1 cellular context compared by ENCODE assay signal in the genomic region with DNA sequence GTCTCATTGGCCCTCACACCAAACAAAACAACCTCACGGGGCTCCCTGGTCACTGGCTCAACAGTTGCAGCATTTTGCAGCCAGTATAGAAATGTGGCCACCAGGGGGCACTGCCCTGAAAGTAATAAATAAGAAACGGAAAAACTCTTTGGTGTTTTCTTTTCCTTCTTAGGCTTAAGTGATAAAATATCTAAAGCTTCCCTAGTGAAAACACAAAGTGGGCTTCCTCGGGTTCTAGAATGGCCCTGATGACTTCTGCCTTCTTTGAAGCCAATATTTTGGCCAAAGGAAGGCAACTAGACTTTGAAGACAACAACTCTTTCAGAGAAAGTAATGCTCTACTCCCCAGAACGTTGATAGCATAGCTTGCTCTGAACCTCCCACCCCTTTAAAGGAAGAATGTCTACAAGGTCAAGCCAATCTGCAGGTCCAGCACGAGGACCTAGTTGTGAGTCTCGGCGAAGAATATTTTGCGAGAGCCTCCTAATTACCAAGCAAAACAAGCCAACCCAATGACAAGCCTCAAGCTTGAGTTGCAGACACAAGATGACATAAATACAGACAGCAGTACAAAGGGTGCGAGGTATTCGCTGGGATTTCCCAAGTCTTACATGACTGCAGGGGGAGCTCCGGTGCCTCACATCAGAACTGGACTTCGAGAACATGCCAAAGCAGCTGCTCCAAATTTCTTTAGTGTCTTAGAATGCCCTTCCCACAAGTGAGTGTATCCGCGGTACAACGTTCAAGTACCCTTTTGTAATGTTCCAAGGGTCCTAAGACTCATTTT.
TF ChIP-seq lines count a peak whose summit lies in the region.

No MANE protein-coding gene starts in this region.

TF ChIP-seq in SK-N-SH treated with all-trans-retinoic acid at 6 μM for 48 hours, 23 proteins besides CTCF, POLR2A, EP300 and RAD21 (continued from another document):
- TF ChIP-seq, protein P1, sequence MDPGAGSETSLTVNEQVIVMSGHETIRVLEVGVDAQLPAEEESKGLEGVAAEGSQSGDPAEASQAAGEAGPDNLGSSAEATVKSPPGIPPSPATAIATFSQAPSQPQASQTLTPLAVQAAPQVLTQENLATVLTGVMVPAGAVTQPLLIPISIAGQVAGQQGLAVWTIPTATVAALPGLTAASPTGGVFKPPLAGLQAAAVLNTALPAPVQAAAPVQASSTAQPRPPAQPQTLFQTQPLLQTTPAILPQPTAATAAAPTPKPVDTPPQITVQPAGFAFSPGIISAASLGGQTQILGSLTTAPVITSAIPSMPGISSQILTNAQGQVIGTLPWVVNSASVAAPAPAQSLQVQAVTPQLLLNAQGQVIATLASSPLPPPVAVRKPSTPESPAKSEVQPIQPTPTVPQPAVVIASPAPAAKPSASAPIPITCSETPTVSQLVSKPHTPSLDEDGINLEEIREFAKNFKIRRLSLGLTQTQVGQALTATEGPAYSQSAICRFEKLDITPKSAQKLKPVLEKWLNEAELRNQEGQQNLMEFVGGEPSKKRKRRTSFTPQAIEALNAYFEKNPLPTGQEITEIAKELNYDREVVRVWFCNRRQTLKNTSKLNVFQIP (CRISPR knock-in tag; IDR thresholded peaks at IDR 0.05; ENCODE audit: borderline replicate concordance, low read depth): no peak
- TF ChIP-seq ISL1 (CRISPR knock-in tag; IDR thresholded peaks at IDR 0.05) (no peak), GLIS3 (CRISPR knock-in tag; IDR thresholded peaks at IDR 0.05) (no peak), BACH2 (CRISPR knock-in tag; IDR thresholded peaks at IDR 0.05; ENCODE audit: borderline replicate concordance) (no peak), OSR1 (CRISPR knock-in tag; IDR thresholded peaks at IDR 0.05) (no peak), TOX (CRISPR knock-in tag; IDR thresholded peaks at IDR 0.05; ENCODE audit: borderline replicate concordance) (no peak), CSDC2 (CRISPR knock-in tag; IDR thresholded peaks at IDR 0.05) (no peak)
- TF ChIP-seq, protein P2, sequence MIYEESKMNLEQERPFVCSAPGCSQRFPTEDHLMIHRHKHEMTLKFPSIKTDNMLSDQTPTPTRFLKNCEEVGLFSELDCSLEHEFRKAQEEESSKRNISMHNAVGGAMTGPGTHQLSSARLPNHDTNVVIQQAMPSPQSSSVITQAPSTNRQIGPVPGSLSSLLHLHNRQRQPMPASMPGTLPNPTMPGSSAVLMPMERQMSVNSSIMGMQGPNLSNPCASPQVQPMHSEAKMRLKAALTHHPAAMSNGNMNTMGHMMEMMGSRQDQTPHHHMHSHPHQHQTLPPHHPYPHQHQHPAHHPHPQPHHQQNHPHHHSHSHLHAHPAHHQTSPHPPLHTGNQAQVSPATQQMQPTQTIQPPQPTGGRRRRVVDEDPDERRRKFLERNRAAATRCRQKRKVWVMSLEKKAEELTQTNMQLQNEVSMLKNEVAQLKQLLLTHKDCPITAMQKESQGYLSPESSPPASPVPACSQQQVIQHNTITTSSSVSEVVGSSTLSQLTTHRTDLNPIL (CRISPR knock-in tag; IDR thresholded peaks at IDR 0.05; ENCODE audit: low read depth): no peak
